Comparison of ENCODE assay signal across 29 cellular contexts in genomic region chr17:83095016-83095415, GRCh38.
"Had no signal": no experiment of that assay in that cellular context is flagged by ENCODE, and none has a peak within 500 bp of the region (broad histone marks: within the 10 kb centered on the region; RNA-seq: fewer than 3 reads in every experiment).

No MANE protein-coding gene starts in this region.

- H3K36me3 ChIP-seq: ovary had no signal

- H3K27me3 Mint-ChIP-seq: progenitor cell of endocrine pancreas; stimulated activated naive CD8-positive, alpha-beta T cell treated with anti-CD3 and anti-CD28 coated beads, Interleukin-15, Interleukin-2, amounts not matched to agents 100 ng/mL and 50 ng/mL, for 24 hours; type B pancreatic cell had no signal

- H3K36me3 Mint-ChIP-seq: naive thymus-derived CD8-positive, alpha-beta T cell had no signal

- H3K4me1 ChIP-seq: right lobe of liver had no signal

- H3K27me3 ChIP-seq: ovary, right lobe of liver, thyroid gland, tibial nerve, upper lobe of right lung, vagina had no signal

- H3K27ac Mint-ChIP-seq: naive B cell; nephron progenitor cell; stimulated activated naive B cell treated with anti-CD40 and anti-IgM and Interleukin-4, amounts not matched to agents 10 μg/mL and 1 μg/mL and 100 μg/mL, for 72 hours; stimulated activated naive CD8-positive, alpha-beta T cell treated with anti-CD3 and anti-CD28 coated beads, Interleukin-15, Interleukin-2, amounts not matched to agents 100 ng/mL and 50 ng/mL, for 24 hours; type B pancreatic cell had no signal

- H3K4me3 ChIP-seq: ovary, psoas muscle, right lobe of liver, sigmoid colon, stomach, thoracic aorta, thyroid gland, tibial nerve, upper lobe of right lung, vagina had no signal

- H2AFZ ChIP-seq: parathyroid adenoma had no signal

- H3K9me3 ChIP-seq: ovary, psoas muscle, right lobe of liver, sigmoid colon, stomach, thoracic aorta, thyroid gland, tibial nerve, upper lobe of right lung, vagina had no signal

- DNase-seq: naive B cell; naive thymus-derived CD8-positive, alpha-beta T cell; nephron progenitor cell; occipital lobe; ovary; posterior cingulate gyrus; psoas muscle; right cardiac atrium; right lobe of liver; sigmoid colon; small intestine; stimulated activated CD4-positive, alpha-beta T cell treated with anti-CD3 and anti-CD28 coated beads, Interleukin-15, amount 100 ng/mL, for 24 hours; stimulated activated CD4-positive, alpha-beta T cell treated with anti-CD3 and anti-CD28 coated beads, Interleukin-2, amount 100 ng/mL, for 24 hours; stimulated activated CD4-positive, alpha-beta T cell treated with anti-CD3 and anti-CD28 coated beads, Interleukin-2, amount 100 ng/mL, for 48 hours; stimulated activated CD4-positive, alpha-beta T cell treated with anti-CD3 and anti-CD28 coated beads, Interleukin-4, amount 100 ng/mL, for 24 hours; stimulated activated naive B cell treated with anti-CD40 and anti-IgM and Interleukin-4, amounts not matched to agents 10 μg/mL and 1 μg/mL and 100 μg/mL, for 72 hours; stimulated activated naive CD4-positive, alpha-beta T cell treated with Interleukin-2 at 50 U/mL for 16 hours; stomach; thyroid gland; upper lobe of right lung had no signal

- FAIRE-seq: small intestine had no signal

- H3K9ac ChIP-seq: parathyroid adenoma had no signal

- H3K9me3 Mint-ChIP-seq: naive B cell; naive thymus-derived CD8-positive, alpha-beta T cell; nephron progenitor cell; neural crest cell; stimulated activated effector memory CD8-positive, alpha-beta T cell treated with anti-CD3 and anti-CD28 coated beads, Interleukin-12 subunit alpha, Interleukin-12 subunit beta, amount 100 ng/mL, for 72 hours; stimulated activated naive B cell treated with anti-CD40 and anti-IgM and Interleukin-4, amounts not matched to agents 10 μg/mL and 1 μg/mL and 100 μg/mL, for 72 hours; stimulated activated naive CD8-positive, alpha-beta T cell treated with anti-CD3 and anti-CD28 coated beads, Interleukin-15, Interleukin-2, amounts not matched to agents 100 ng/mL and 50 ng/mL, for 24 hours; type B pancreatic cell had no signal

- H3K27ac ChIP-seq: ovary, parathyroid adenoma, psoas muscle, right lobe of liver, sigmoid colon, stomach, thoracic aorta, upper lobe of right lung, vagina had no signal

- H3K4me3 Mint-ChIP-seq: naive B cell; naive thymus-derived CD8-positive, alpha-beta T cell; nephron progenitor cell; neural crest cell; stimulated activated effector memory CD8-positive, alpha-beta T cell treated with anti-CD3 and anti-CD28 coated beads, Interleukin-12 subunit alpha, Interleukin-12 subunit beta, amount 100 ng/mL, for 72 hours; stimulated activated naive B cell treated with anti-CD40 and anti-IgM and Interleukin-4, amounts not matched to agents 10 μg/mL and 1 μg/mL and 100 μg/mL, for 72 hours; stimulated activated naive CD8-positive, alpha-beta T cell treated with anti-CD3 and anti-CD28 coated beads, Interleukin-15, Interleukin-2, amounts not matched to agents 100 ng/mL and 50 ng/mL, for 24 hours; type B pancreatic cell had no signal

- ATAC-seq: naive thymus-derived CD8-positive, alpha-beta T cell; psoas muscle; right cardiac atrium; right lobe of liver; stimulated activated effector memory CD8-positive, alpha-beta T cell treated with anti-CD3 and anti-CD28 coated beads, Interleukin-12 subunit alpha, Interleukin-12 subunit beta, amount 100 ng/mL, for 72 hours; stimulated activated naive B cell treated with anti-CD40 and anti-IgM and Interleukin-4, amounts not matched to agents 10 μg/mL and 1 μg/mL and 100 μg/mL, for 72 hours; upper lobe of right lung had no signal
